ENCODE assay signal across 8 cellular contexts in genomic region chr2:7044253-7045250, GRCh38.
DNase-seq lines count a peak whose midpoint lies in the region; ATAC-seq and TF ChIP-seq lines count a peak whose summit lies in the region.

No MANE protein-coding gene starts in this region.

- no peaks in the 10 kb centered on the region for H3K27me3 ChIP-seq in H7 (ENCODE audit: control insufficient read depth, insufficient read depth, low read length)

- intact Hi-C loops in activated CD4-positive, alpha-beta memory T cell treated with anti-CD3 and anti-CD28 coated beads for 36 hours (cut with micrococcal nuclease) = loop anchor here (1.0 kb wide), 2 partner anchors 147 to 218 kb away; no protein-coding TSS in a partner anchor

- peak; percentile 85 for TF ChIP-seq CTCF in GM10248 (IDR thresholded peaks at IDR 0.05; ENCODE audit: control extremely low read depth, extremely low read depth, low read depth, missing control alignments)

- no peaks in the 10 kb centered on the region for H3K36me3 ChIP-seq in H7 (replicated peaks; ENCODE audit: control insufficient read depth, insufficient read depth, low read length)

- H3K4me1 Mint-ChIP-seq in activated CD4-positive, alpha-beta memory T cell treated with anti-CD3 and anti-CD28 coated beads for 36 hours (ENCODE audit: low read depth) = peaks cover 2% of the 10 kb centered on the region

- no peak for ATAC-seq in HG03135 (IDR thresholded peaks at IDR 0.05; ENCODE audit: unreplicated experiment)

- CTCF ChIA-PET in GM10248 (lab: Yijun Ruan, JAX) = interaction anchor here (0.7 to 7.6 kb wide), 41 partner anchors 9 to 223 kb away, joined by 3 to 138 read pairs (median 5); partner anchors contain the start of genes CMPK2 and RNF144A
- CTCF ChIA-PET in activated CD4-positive, alpha-beta memory T cell treated with anti-CD3 and anti-CD28 coated beads for 36 hours (lab: Charles Lee) = interaction anchor here (0.7 to 6.3 kb wide), 49 partner anchors 8 to 224 kb away, joined by 3 to 109 read pairs (median 5); partner anchors contain the start of genes CMPK2 and RNF144A

- H3K27me3 Mint-ChIP-seq in activated CD4-positive, alpha-beta memory T cell treated with anti-CD3 and anti-CD28 coated beads for 36 hours = no peaks in the 10 kb centered on the region

- POLR2A ChIA-PET in GM10248 (lab: Yijun Ruan, JAX) = no interaction called here
- POLR2A ChIA-PET in activated CD4-positive, alpha-beta memory T cell treated with anti-CD3 and anti-CD28 coated beads for 36 hours (lab: Charles Lee) = interaction anchor here (1.5 kb wide), 1 partner anchor 147 kb away, joined by 3 read pairs; no protein-coding TSS in a partner anchor

- H3K36me3 Mint-ChIP-seq in activated CD4-positive, alpha-beta memory T cell treated with anti-CD3 and anti-CD28 coated beads for 36 hours = peaks cover 22% of the 10 kb centered on the region

- no peak overlapping the region for H3K4me3 ChIP-seq in H7 (ENCODE audit: insufficient read depth, low read depth, low read length)

- H3K9me3 Mint-ChIP-seq in activated CD4-positive, alpha-beta memory T cell treated with anti-CD3 and anti-CD28 coated beads for 36 hours = no peaks in the 10 kb centered on the region

- H3K27ac Mint-ChIP-seq in activated CD4-positive, alpha-beta memory T cell treated with anti-CD3 and anti-CD28 coated beads for 36 hours = no peak overlapping the region

- no peak overlapping the region for H3K4me3 Mint-ChIP-seq in activated CD4-positive, alpha-beta memory T cell treated with anti-CD3 and anti-CD28 coated beads for 36 hours

- peak; percentile 75 for DNase-seq in GM10248 (ENCODE audit: extremely low spot score)
- peak; percentile 88 for DNase-seq in H7
- DNase-seq in NCI-H1694 treated with DMSO at 0.1 percent for 48 hours (lab: John Stamatoyannopoulos, UW) = peak; percentile 76
- peak; percentile 71 for DNase-seq in activated CD4-positive, alpha-beta memory T cell treated with anti-CD3 and anti-CD28 coated beads for 36 hours
- DNase-seq in effector CD4-positive, alpha-beta T cell = peak; percentile 43
- peak; percentile 82 for DNase-seq in medulla oblongata (ENCODE audit: extremely low spot score)
- DNase-seq in stimulated activated CD8-positive, alpha-beta memory T cell treated with anti-CD3 and anti-CD28 coated beads, Interleukin-2, amount 100 ng/mL, for 1 hour (ENCODE audit: low read depth in 2 of 2) = peak; percentile 54 to 58
